In the genomic region with DNA sequence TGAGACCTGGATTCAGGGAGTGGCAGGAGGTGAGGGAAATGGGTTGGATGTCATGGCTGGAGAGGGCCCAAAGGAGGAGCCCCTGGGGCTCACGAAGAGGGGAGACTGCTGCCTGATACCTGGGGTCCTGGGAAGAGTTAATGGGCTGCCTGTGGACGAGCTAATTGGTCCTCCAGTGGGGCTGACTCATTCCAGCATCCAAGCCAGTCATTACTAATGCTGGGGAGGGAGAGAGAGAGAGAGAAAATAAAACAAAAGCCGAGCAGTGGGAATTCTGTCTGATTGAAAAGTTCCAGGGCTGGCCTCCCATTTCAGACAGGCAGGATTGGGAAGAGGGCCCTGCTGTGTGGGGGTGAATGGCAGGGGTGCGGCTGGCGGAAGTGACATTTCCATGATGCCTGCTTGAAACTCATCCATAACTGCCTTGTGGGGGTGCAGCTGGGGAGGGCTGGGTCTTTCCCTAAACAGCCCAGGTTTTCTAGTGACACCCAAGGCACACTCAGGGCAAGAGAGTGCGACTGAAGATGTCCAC, we compare ENCODE assay signal across 15 cellular contexts.
DNase-seq lines count a peak whose midpoint lies in the region; ATAC-seq lines count a peak whose summit lies in the region.
"Had no signal": no experiment of that assay in that cellular context is flagged by ENCODE, and none has a peak within 500 bp of the region (broad histone marks: within the 10 kb centered on the region; RNA-seq: fewer than 3 reads in every experiment).

No MANE protein-coding gene starts in this region.

- intact Hi-C loops in Right ventricle myocardium superior (cut with DNase I) (no loop called here), posterior vena cava (cut with DNase I) (no loop called here)

- ATAC-seq in Right ventricle myocardium superior (ENCODE audit: poor library complexity) = peak; percentile 30
- ATAC-seq in GM21367 (IDR thresholded peaks at IDR 0.05; ENCODE audit: unreplicated experiment) = no peak
- ATAC-seq: body of pancreas; stimulated activated naive B cell treated with anti-CD40 and anti-IgM and Interleukin-4, amounts not matched to agents 10 μg/mL and 1 μg/mL and 100 μg/mL, for 72 hours had no signal

- peak; percentile 67 for DNase-seq in ELR (ENCODE audit: low read depth)
- DNase-seq in activated CD8-positive, alpha-beta memory T cell treated with anti-CD3 and anti-CD28 coated beads, Interleukin-2, amount 50 U/mL, for 48 hours = peak; percentile 20
- no peak for DNase-seq in Right ventricle myocardium superior
- DNase-seq in posterior vena cava (ENCODE audit: low spot score) = peak; percentile 86
- no peak for DNase-seq in H4 (ENCODE audit: low spot score)
- no peak for DNase-seq in effector CD4-positive, alpha-beta T cell
- no peak for DNase-seq in NCI-H187 treated with DMSO at 0.1 percent for 48 hours (lab: John Stamatoyannopoulos, UW)
- DNase-seq: activated CD4-positive, alpha-beta memory T cell treated with anti-CD3 and anti-CD28 coated beads for 36 hours; gastrocnemius medialis; mammary epithelial cell; NCI-H226; stimulated activated naive B cell treated with anti-CD40 and anti-IgM and Interleukin-4, amounts not matched to agents 10 μg/mL and 1 μg/mL and 100 μg/mL, for 72 hours; SW 1271 had no signal

Comparison
In these comparisons a context has a peak if more than half of its experiments do, and no peak if none do; other contexts are left out.
1. DNase-seq: peak in ELR (single experiment), activated CD8-positive, alpha-beta memory T cell treated with anti-CD3 and anti-CD28 coated beads, Interleukin-2, amount 50 U/mL, for 48 hours (single experiment) and posterior vena cava (single experiment); none in Right ventricle myocardium superior (single experiment), H4 (single experiment), effector CD4-positive, alpha-beta T cell (single experiment) and NCI-H187 treated with DMSO at 0.1 percent for 48 hours (single experiment).